ENCODE assay signal across 8 cellular contexts in the genomic region with DNA sequence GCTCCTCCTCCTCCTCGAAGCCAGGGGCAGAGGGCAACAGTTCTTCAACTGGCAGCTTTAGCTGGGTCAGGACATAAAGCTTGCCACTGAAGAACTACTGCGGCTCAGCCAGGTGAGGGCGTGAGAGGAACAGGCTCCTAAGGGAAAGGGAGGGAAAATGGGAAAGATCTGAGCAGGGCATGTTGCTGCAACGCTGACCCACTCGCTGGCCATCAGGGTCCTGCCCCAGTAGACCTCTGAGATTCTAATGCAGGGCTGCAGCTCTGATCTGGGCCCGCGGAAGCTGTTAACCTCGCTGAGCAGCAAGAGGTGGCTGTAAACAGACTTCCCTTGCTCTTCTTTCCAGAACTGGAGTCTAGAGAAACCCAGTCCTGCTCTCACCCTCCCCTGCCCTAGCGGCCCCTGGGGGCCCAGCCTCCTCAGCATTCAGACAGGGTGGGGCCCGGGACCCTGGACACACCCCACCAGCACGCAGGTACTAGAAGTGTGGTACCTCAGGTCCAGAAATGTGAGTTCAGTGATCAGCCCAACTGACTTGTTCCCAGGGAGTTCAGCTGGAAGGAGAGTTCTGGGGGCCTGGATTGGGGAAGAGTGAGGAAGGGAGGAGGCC. TPM values are rescaled to one million over a fixed set of nuclear protein-coding genes. Genes with fewer than 3 reads are reported as not detected.
DNase-seq lines count a peak whose midpoint lies in the region; ATAC-seq and TF ChIP-seq lines count a peak whose summit lies in the region.

No MANE protein-coding gene starts in this region.

- H3K27ac Mint-ChIP-seq in neural crest cell (ENCODE audit: unreplicated experiment), result peak overlapping the region; percentile 95

- H3K4me3 ChIP-seq in GM12864 (ENCODE audit: low read depth, low read length) (no peak overlapping the region), Panc1 (ENCODE audit: low read depth in 2 of 2, low read length in 2 of 2) (peak overlapping the region; percentile 73 to 78), endocrine pancreas (ENCODE audit: control insufficient read depth, insufficient read depth, low read length) (no peak overlapping the region)

- CTCF ChIA-PET in Panc1 (lab: Charles Lee), result interaction anchor here (0.6 to 1.2 kb wide), 3 partner anchors 45 to 167 kb away, joined by 3 to 4 read pairs (median 3); no protein-coding TSS in a partner anchor

- peak overlapping the region; percentile 42 for H3K9ac ChIP-seq in endocrine pancreas (ENCODE audit: control insufficient read depth, insufficient read depth, low read length)

- no peak for DNase-seq in GM12864 (ENCODE audit: low read depth)
- no peak for DNase-seq in Panc1 (ENCODE audit: low read depth, low spot score)
- DNase-seq in neural crest cell (ENCODE audit: low read depth, low spot score), result peak; percentile 41
- DNase-seq in activated gamma-delta T cell treated with Interleukin-2 at 50 U/mL for 16 hours, result no peak
- DNase-seq in omental fat pad (ENCODE audit: low spot score), result no peak
- no peak for DNase-seq in AML-193 (lab: John Stamatoyannopoulos, UW)

- TF ChIP-seq CTCF in 22Rv1 (IDR thresholded peaks at IDR 0.05) (peak; percentile 75), GM12864 (IDR thresholded peaks at IDR 0.05; ENCODE audit: low read depth, low read length, missing control alignments) (peak; percentile 33), Panc1 (IDR thresholded peaks at IDR 0.05) (peak; percentile 83), neural crest cell (conservative IDR thresholded peaks at IDR 0.05) (peak; percentile 56), omental fat pad (IDR thresholded peaks at IDR 0.05) (no peak)

- intact Hi-C loops in Panc1 (cut with micrococcal nuclease; ENCODE audit: unreplicated experiment), result no loop called here

- H3K9me3 Mint-ChIP-seq in neural crest cell, result no peaks in the 10 kb centered on the region

- BruUV-seq in Panc1 (replicated peaks; lab: Mats Ljungman, UMichigan), result no TSS peak

- H3K4me3 Mint-ChIP-seq in neural crest cell, result peak overlapping the region; percentile 87

- H3K4me1 Mint-ChIP-seq in neural crest cell, result peaks cover 30% of the 10 kb centered on the region

- H3K4me1 ChIP-seq in Panc1 (ENCODE audit: control insufficient read depth, insufficient read depth, low read length) (peaks cover 49% of the 10 kb centered on the region), endocrine pancreas (ENCODE audit: control insufficient read depth, insufficient read depth, low read length) (no peaks in the 10 kb centered on the region)

- peak overlapping the region; percentile 100 for H3K27ac ChIP-seq in 22Rv1
- peak overlapping the region; percentile 66 for H3K27ac ChIP-seq in Panc1 (ENCODE audit: low read length)

- no peaks in the 10 kb centered on the region for H3K36me3 Mint-ChIP-seq in neural crest cell (ENCODE audit: low read depth)

- POLR2A ChIA-PET in Panc1 (lab: Charles Lee), result interaction anchor here (0.6 kb wide), 1 partner anchor 139 kb away, joined by 3 read pairs; no protein-coding TSS in a partner anchor

- no peaks in the 10 kb centered on the region for H3K9me3 ChIP-seq in Panc1 (ENCODE audit: control insufficient read depth, insufficient read depth, low read depth, low read length)
- H3K9me3 ChIP-seq in endocrine pancreas (ENCODE audit: control insufficient read depth, low read length), result no peaks in the 10 kb centered on the region

- peaks cover 11% of the 10 kb centered on the region for H3K27me3 Mint-ChIP-seq in neural crest cell (ENCODE audit: low read depth)

- H3K27me3 ChIP-seq in Panc1 (ENCODE audit: control insufficient read depth, insufficient read depth, low read length) (no peaks in the 10 kb centered on the region), endocrine pancreas (ENCODE audit: control insufficient read depth, insufficient read depth, low read length) (no peaks in the 10 kb centered on the region)

- in situ Hi-C loops in Panc1 (cut with HindIII; ENCODE audit: low pct_unique_long_range_greater_than_20kb, low sequenced_read_pairs), result no loop called here

- peaks cover 4% of the 10 kb centered on the region; the same call in 1 of the 2 replicates for H3K36me3 ChIP-seq in Panc1 (ENCODE audit: control insufficient read depth, insufficient read depth, low read length)
- H3K36me3 ChIP-seq in endocrine pancreas (ENCODE audit: control insufficient read depth, insufficient read depth, low read length), result no peaks in the 10 kb centered on the region

- no peak for ATAC-seq in Panc1
- no peak for ATAC-seq in omental fat pad (ENCODE audit: low FRiP score)

RNA-seq across cellular contexts. Expression of a gene that starts 3.8 kb away (rescaled TPM):
- total RNA-seq in Panc1 (2021; ENCODE audit: unreplicated experiment), result 7.0 TPM
- polyA plus RNA-seq in Panc1 (2012; ENCODE audit: insufficient read length), result 3.0 TPM
- 1.1 TPM in 2 replicates for total RNA-seq in neural crest cell
- total RNA-seq in omental fat pad, result 10 to 100 TPM in 3 of 4 donors, 1 to 10 TPM in 1; 7.1 to 16.5 (median 11.4) TPM

RNA-seq across cellular contexts. Expression of a gene that starts 10.5 kb away (rescaled TPM):
- 29.5 TPM for total RNA-seq in Panc1 (2021; ENCODE audit: unreplicated experiment)
- polyA plus RNA-seq in Panc1 (2012; ENCODE audit: insufficient read length), result 36.4 TPM
- total RNA-seq in neural crest cell, result 13.2 and 14.2 TPM in 2 replicates
- 10 to 100 TPM; 39.2 to 71.1 (median 49.8) TPM for total RNA-seq in omental fat pad

RNA-seq across cellular contexts. Expression of a gene that starts 28.7 kb away (rescaled TPM):
- total RNA-seq in Panc1 (2021; ENCODE audit: unreplicated experiment), result 0.77 TPM
- 1.3 TPM for polyA plus RNA-seq in Panc1 (2012; ENCODE audit: insufficient read length)
- 0.19 TPM in 1 of 2 replicates, not detected in the other for total RNA-seq in neural crest cell
- 10 to 100 TPM in 2 of 4 donors, 1 to 10 TPM in 2; 6.0 to 28.8 (median 9.1) TPM for total RNA-seq in omental fat pad

RNA-seq across cellular contexts. Expression of a gene that starts 29.3 kb away (rescaled TPM):
- total RNA-seq in Panc1 (2021; ENCODE audit: unreplicated experiment), result 296 TPM
- 473 TPM for polyA plus RNA-seq in Panc1 (2012; ENCODE audit: insufficient read length)
- total RNA-seq in neural crest cell, result 449 and 459 TPM in 2 replicates
- 100 to 1,000 TPM; 146 to 215 (median 183) TPM for total RNA-seq in omental fat pad

RNA-seq across cellular contexts. Expression of a gene that starts 47.9 kb away (rescaled TPM):
- total RNA-seq in Panc1 (2021; ENCODE audit: unreplicated experiment) (4.6 TPM), neural crest cell (2.3 and 4.6 TPM in 2 replicates), omental fat pad (1,000 to 10,000 TPM in 3 of 4 donors, 100 to 1,000 TPM in 1; 868 to 2,171 (median 1,171) TPM)
- polyA plus RNA-seq in Panc1 (2012; ENCODE audit: insufficient read length), result 10.1 TPM

Comparison
In these comparisons a context has a peak if more than half of its experiments do, and no peak if none do; other contexts are left out.
1. CTCF ChIP-seq: peak in 22Rv1 (single experiment), GM12864 (single experiment), Panc1 (single experiment) and neural crest cell (single experiment); none in omental fat pad (0 of 3).
2. H3K4me3 ChIP-seq: peak in Panc1 (2 of 2); none in GM12864 (single experiment) and endocrine pancreas (single experiment).